ENCODE assay signal across 19 cellular contexts in genomic region chr14:97824218-97824617, GRCh38.
"Had no signal": no experiment of that assay in that cellular context is flagged by ENCODE, and none has a peak within 500 bp of the region (broad histone marks: within the 10 kb centered on the region; RNA-seq: fewer than 3 reads in every experiment).

No MANE protein-coding gene starts in this region.

- H3K4me3 ChIP-seq: dorsolateral prefrontal cortex, lower lobe of right lung, spleen, thyroid gland had no signal

- ATAC-seq: activated naive CD8-positive, alpha-beta T cell treated with anti-CD3 and anti-CD28 coated beads, Interleukin-2, amount 50 U/mL, for 24 hours; foreskin keratinocyte; left colon; lower lobe of right lung; naive thymus-derived CD8-positive, alpha-beta T cell had no signal

- H3K27me3 ChIP-seq: foreskin keratinocyte, spleen, thyroid gland had no signal

- H3K27ac ChIP-seq: dorsolateral prefrontal cortex, epithelial cell of prostate, foreskin keratinocyte, lower lobe of right lung, spleen, thyroid gland had no signal

- H3K36me3 ChIP-seq: lower lobe of right lung, spleen, thyroid gland had no signal

- DNase-seq: activated B cell treated with CpG ODN at 0.5 μM for 24 hours; activated naive CD4-positive, alpha-beta T cell treated with anti-CD3 and anti-CD28 coated beads, Interleukin-2, amount 10 ng/mL, durations not matched to agents 7 days and 5 days; activated naive CD8-positive, alpha-beta T cell treated with anti-CD3 and anti-CD28 coated beads, Interleukin-2, amount 50 U/mL, for 24 hours; anterior cingulate cortex; caudate nucleus; dorsolateral prefrontal cortex; foreskin keratinocyte; hippocampal formation; islet precursor cell; left colon; lower lobe of right lung; naive thymus-derived CD8-positive, alpha-beta T cell; retina; spleen; stimulated activated CD4-positive, alpha-beta T cell treated with anti-CD3 and anti-CD28 coated beads, Interleukin-4, amount 100 ng/mL, for 4 hours; stimulated activated naive CD4-positive, alpha-beta T cell; T-helper 9 cell; thyroid gland had no signal

- H3K4me1 ChIP-seq: lower lobe of right lung, spleen, thyroid gland had no signal

- H3K9me3 ChIP-seq: lower lobe of right lung, thyroid gland had no signal
